8 cellular contexts compared by ENCODE assay signal in the genomic region with DNA sequence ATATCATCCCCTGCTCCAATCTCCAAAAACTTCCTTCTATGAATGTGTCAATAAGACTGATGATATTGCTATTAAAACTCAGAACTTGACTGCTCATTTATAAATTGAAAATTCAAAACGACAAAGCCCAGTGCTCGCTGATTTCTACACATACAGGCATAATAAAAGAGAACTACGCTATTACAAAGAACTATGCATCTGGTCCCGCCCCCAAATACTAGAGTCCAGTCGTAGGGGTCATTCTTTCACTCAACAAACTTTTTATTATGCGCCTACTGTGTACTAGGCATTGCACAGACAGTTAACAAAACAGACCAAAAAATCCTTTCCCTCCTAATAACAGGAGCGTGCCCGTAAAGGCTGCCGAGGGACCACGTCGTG.
DNase-seq lines count a peak whose midpoint lies in the region; ATAC-seq and TF ChIP-seq lines count a peak whose summit lies in the region.

No MANE protein-coding gene starts in this region.

- H3K27ac Mint-ChIP-seq in effector memory CD8-positive, alpha-beta T cell, result peak overlapping the region; percentile 88 to 90

- peak overlapping the region; percentile 83 to 86 for H3K4me3 Mint-ChIP-seq in effector memory CD8-positive, alpha-beta T cell

- no peak for TF ChIP-seq CTCF in AG04449 (IDR thresholded peaks at IDR 0.05; ENCODE audit: insufficient read depth, low read length, missing control alignments)

- CTCF ChIA-PET in AG04449 (lab: Yijun Ruan, JAX), result interaction anchor here (1.3 kb wide), 1 partner anchor 300 kb away, joined by 4 read pairs; no protein-coding TSS in a partner anchor

- peaks cover 3% of the 10 kb centered on the region for H3K36me3 Mint-ChIP-seq in effector memory CD8-positive, alpha-beta T cell (ENCODE audit: insufficient read depth)

- H3K27me3 Mint-ChIP-seq in effector memory CD8-positive, alpha-beta T cell, result no peaks in the 10 kb centered on the region

- H3K4me1 ChIP-seq in neuron (ENCODE audit: insufficient read depth, low read length), result peaks cover 10% of the 10 kb centered on the region

- ATAC-seq in GM19463 (IDR thresholded peaks at IDR 0.05; ENCODE audit: unreplicated experiment), result peak; percentile 1
- peak; percentile 1 for ATAC-seq in effector memory CD8-positive, alpha-beta T cell (replicated peaks)

- peak overlapping the region; percentile 83 for H2AFZ ChIP-seq in neuron (ENCODE audit: low read depth, low read length)

- no peak for DNase-seq in AG04449 (ENCODE audit: low read depth, low spot score)
- DNase-seq in NCI-H510A (lab: John Stamatoyannopoulos, UW), result peak; percentile 1
- no peak for DNase-seq in effector memory CD8-positive, alpha-beta T cell
- DNase-seq in NCI-H2227 treated with DMSO at 0.1 percent for 48 hours (lab: John Stamatoyannopoulos, UW), result no peak
- DNase-seq in dedifferentiated amniotic fluid mesenchymal stem cell (ENCODE audit: extremely low spot score), result no peak
- no peak for DNase-seq in NCI-H446 treated with DMSO at 0.1 percent for 48 hours (lab: John Stamatoyannopoulos, UW)

- H3K4me1 Mint-ChIP-seq in effector memory CD8-positive, alpha-beta T cell (ENCODE audit: low read depth in 2 of 2), result peaks cover 7 to 16% of the 10 kb centered on the region in 2 donors

- POLR2A ChIA-PET in AG04449 (lab: Yijun Ruan, JAX), result interaction anchor here (1.3 kb wide), 1 partner anchor 11 kb away, joined by 4 read pairs; no protein-coding TSS in a partner anchor

- no peaks in the 10 kb centered on the region for H3K36me3 ChIP-seq in neuron (ENCODE audit: insufficient read depth, low read length)

- H3K27me3 ChIP-seq in neuron (ENCODE audit: insufficient read depth, low read length), result no peaks in the 10 kb centered on the region

- peak overlapping the region; percentile 94 for H3K4me3 ChIP-seq in AG04449 (ENCODE audit: low read depth, low read length)
- H3K4me3 ChIP-seq in neuron (ENCODE audit: low read length), result peak overlapping the region; percentile 85

- no peaks in the 10 kb centered on the region for H3K9me3 ChIP-seq in neuron (ENCODE audit: low read length)

- no peaks in the 10 kb centered on the region for H3K9me3 Mint-ChIP-seq in effector memory CD8-positive, alpha-beta T cell
